3 cellular contexts compared by ENCODE assay signal in genomic region chr1:39152923-39153322, GRCh38.
TF ChIP-seq lines count a peak whose summit lies in the region.

No MANE protein-coding gene starts in this region.

TF ChIP-seq in SK-N-SH, 30 proteins besides CTCF, POLR2A, EP300 and RAD21:
- TF ChIP-seq USF1 (IDR thresholded peaks at IDR 0.05; ENCODE audit: borderline replicate concordance, low read depth) (no peak), ELF1 (IDR thresholded peaks at IDR 0.05) (no peak), NRF1 (IDR thresholded peaks at IDR 0.05; ENCODE audit: low read depth, low read length) (no peak), JUND (IDR thresholded peaks at IDR 0.05) (no peak), TEAD4 (IDR thresholded peaks at IDR 0.05; ENCODE audit: borderline replicate concordance, insufficient read depth) (no peak), SMC3 (IDR thresholded peaks at IDR 0.05; ENCODE audit: low read depth, low read length) (no peak), IRF3 (IDR thresholded peaks at IDR 0.05; ENCODE audit: low read depth, low read length) (no peak), GATA2 (CRISPR knock-in tag; IDR thresholded peaks at IDR 0.05) (no peak), TCF12 (IDR thresholded peaks at IDR 0.05) (no peak), NFIC (IDR thresholded peaks at IDR 0.05; ENCODE audit: borderline replicate concordance) (no peak), EZH2phosphoT487 (IDR thresholded peaks at IDR 0.05; ENCODE audit: borderline replicate concordance, low read depth) (no peak), SIN3A (IDR thresholded peaks at IDR 0.05; ENCODE audit: borderline replicate concordance, low read depth, low read length) (no peak), YY1 (IDR thresholded peaks at IDR 0.05; ENCODE audit: low read depth) (no peak)

TF ChIP-seq in SK-N-SH treated with all-trans-retinoic acid at 6 μM for 48 hours, 23 proteins besides CTCF, POLR2A, EP300 and RAD21:
- no peak for TF ChIP-seq ESRRG (CRISPR knock-in tag; IDR thresholded peaks at IDR 0.05)
- no peak for TF ChIP-seq TCF4 (CRISPR knock-in tag; IDR thresholded peaks at IDR 0.05; ENCODE audit: borderline replicate concordance)
- no peak for TF ChIP-seq ZFP3 (CRISPR knock-in tag; IDR thresholded peaks at IDR 0.05)
- TF ChIP-seq CSDC2 (CRISPR knock-in tag; IDR thresholded peaks at IDR 0.05) = no peak
- TF ChIP-seq ZFP30 (CRISPR knock-in tag; IDR thresholded peaks at IDR 0.05) = no peak
- no peak for TF ChIP-seq ZC3H10 (CRISPR knock-in tag; IDR thresholded peaks at IDR 0.05)
- no peak for TF ChIP-seq ARNTL (CRISPR knock-in tag; IDR thresholded peaks at IDR 0.05; ENCODE audit: borderline replicate concordance, low read depth)
- no peak for TF ChIP-seq PPARA (CRISPR knock-in tag; IDR thresholded peaks at IDR 0.05; ENCODE audit: borderline replicate concordance)
TF ChIP-seq in SK-N-SH treated with all-trans-retinoic acid at 6 μM for 48 hours: peak in this region for 0.

TF ChIP-seq in endothelial cell of umbilical vein, 7 proteins besides CTCF, POLR2A, EP300 and RAD21:
- TF ChIP-seq GATA2 (IDR thresholded peaks at IDR 0.05; ENCODE audit: insufficient read depth, insufficient read length, low read depth, low read length) (no peak), FOS (IDR thresholded peaks at IDR 0.05; ENCODE audit: borderline replicate concordance, insufficient read depth, low read length) (no peak), EZH2 (IDR thresholded peaks at IDR 0.05; ENCODE audit: borderline replicate concordance, low read depth, low read length, severe bottlenecking) (no peak), POLR2AphosphoS5 (IDR thresholded peaks at IDR 0.05; ENCODE audit: insufficient read depth, low read depth, low read length) (no peak), JUN (IDR thresholded peaks at IDR 0.05; ENCODE audit: borderline replicate concordance, insufficient read depth, insufficient read length, low read depth) (no peak), MYC (IDR thresholded peaks at IDR 0.05; ENCODE audit: low read depth, low read length) (no peak), MAX (IDR thresholded peaks at IDR 0.05; ENCODE audit: insufficient read depth, insufficient read length) (no peak)
